12 cellular contexts compared by ENCODE assay signal in genomic region chr22:42366815-42367581, GRCh38.
A peak's percentile ranks its signal among the peaks of the same experiment; 100 is the strongest.
DNase-seq lines count a peak whose midpoint lies in the region; ATAC-seq, FAIRE-seq and TF ChIP-seq lines count a peak whose summit lies in the region.
"Had no signal": no experiment of that assay in that cellular context is flagged by ENCODE, and none has a peak within 500 bp of the region (broad histone marks: within the 10 kb centered on the region; RNA-seq: fewer than 3 reads in every experiment).

No MANE protein-coding gene starts in this region.

- H3K23ac ChIP-seq in H1 (ENCODE audit: insufficient read length) = no peak overlapping the region

- peaks cover 5 to 41% of the 10 kb centered on the region in 2 experiments; a peak in 3 of 4 replicates for H3K79me2 ChIP-seq in H1 (ENCODE audit: control insufficient read depth in 1 of 2, insufficient read depth in 2 of 2, low read length in 2 of 2)

- H3K36me3 ChIP-seq in H1 (ENCODE audit: control insufficient read depth in 2 of 4, insufficient read depth in 4 of 4, low read length in 3 of 4) = peaks cover 0 to 4% (median 2%) of the 10 kb centered on the region in 4 experiments; a peak in 1 of 8 replicates
- no peaks in the 10 kb centered on the region for H3K36me3 ChIP-seq in naive thymus-derived CD4-positive, alpha-beta T cell (ENCODE audit: control insufficient read depth in 2 of 3, insufficient read depth in 3 of 3, low read length in 3 of 3)
- H3K36me3 ChIP-seq: SJSA1 had no signal

- no peak overlapping the region for H2BK120ac ChIP-seq in H1 (replicated peaks; ENCODE audit: low read depth, low read length)

- H3K4me3 Mint-ChIP-seq in naive thymus-derived CD4-positive, alpha-beta T cell = peak overlapping the region in 9 of 10 donors; percentile 45 to 99 (median 87)

- H2BK5ac ChIP-seq in H1 (ENCODE audit: low read depth, low read length) = no peak overlapping the region

- H3K27me3 ChIP-seq in H1 (replicated peaks in 1 of 4; ENCODE audit: control insufficient read depth in 3 of 4, extremely low read depth in 1 of 4, insufficient read depth in 3 of 4, low read length in 3 of 4) = peaks cover 0 to 2% (median 0%) of the 10 kb centered on the region in 4 experiments; a peak in 2 of 7 replicates
- peaks cover 0 to 18% of the 10 kb centered on the region in 2 donors for H3K27me3 ChIP-seq in naive thymus-derived CD4-positive, alpha-beta T cell (ENCODE audit: control insufficient read depth in 2 of 2, insufficient read depth in 2 of 2, low read length in 2 of 2)

- peaks cover 10 to 20% of the 10 kb centered on the region in 2 experiments for H4K20me1 ChIP-seq in H1 (replicated peaks in 1 of 2; ENCODE audit: control insufficient read depth in 1 of 2, insufficient read depth in 2 of 2, low read length in 2 of 2)

- peak overlapping the region; percentile 19; the same call in 1 of the 2 replicates for H2BK12ac ChIP-seq in H1 (ENCODE audit: low read depth, low read length)

- H3K27ac ChIP-seq in A549 (no peak overlapping the region), H1 (ENCODE audit: low read depth, low read length) (no peak overlapping the region)
- H3K27ac ChIP-seq in naive thymus-derived CD4-positive, alpha-beta T cell (ENCODE audit: low read depth, low read length) = no peak overlapping the region
- H3K27ac ChIP-seq: C4-2B, SJSA1 had no signal

- intact Hi-C loops in naive thymus-derived CD4-positive, alpha-beta T cell (cut with micrococcal nuclease) = loop anchor here in 1 of 2 donors (5.0 kb wide), 1 partner anchor 75 kb away; no protein-coding TSS in a partner anchor

- H3K4me3 ChIP-seq in A549 (no peak overlapping the region), HFF-Myc (replicated peaks; ENCODE audit: low read depth, low read length) (peak overlapping the region; percentile 67), H1 (ENCODE audit: extremely low read depth in 1 of 4, insufficient read depth in 2 of 4, low read depth in 3 of 4, low read length in 4 of 4) (peak overlapping the region; percentile 75 to 97 (median 83); a peak in 6 of 8 replicates)
- H3K4me3 ChIP-seq in naive thymus-derived CD4-positive, alpha-beta T cell (ENCODE audit: low read length) = no peak overlapping the region
- H3K4me3 ChIP-seq: SJSA1 had no signal

- CTCF ChIA-PET in A549 (lab: Yijun Ruan, JAX) (interaction anchor here (1.3 kb wide), 1 partner anchor 276 kb away, joined by 3 read pairs; no protein-coding TSS in a partner anchor), H1 (lab: Charles Lee; ENCODE audit: partially characterized antibody) (interaction anchor here (1.0 to 3.2 kb wide), 7 partner anchors 7 to 77 kb away, joined by 3 to 10 read pairs (median 5); partner anchors contain the start of gene NFAM1)
- CTCF ChIA-PET in naive thymus-derived CD4-positive, alpha-beta T cell (lab: Charles Lee) = no interaction called here

- TF ChIP-seq CTCF in A549 (IDR thresholded peaks at IDR 0.05) = no peak
- no peak for TF ChIP-seq CTCF in HFF-Myc (IDR thresholded peaks at IDR 0.05; ENCODE audit: low read depth, low read length, missing control alignments)
- no peak for TF ChIP-seq CTCF in H1 (IDR thresholded peaks at IDR 0.05; ENCODE audit: control extremely low read depth in 1 of 3, insufficient read depth in 1 of 3, low read depth in 1 of 3, low read length in 3 of 3)

- H3K18ac ChIP-seq in H1 (ENCODE audit: extremely low read depth, low read length) = no peak overlapping the region

- DNase-seq in A549 (ENCODE audit: low read depth in 1 of 2, low spot score in 1 of 2) = no peak
- no peak for DNase-seq in HFF-Myc (ENCODE audit: extremely low read depth, low read depth)
- DNase-seq in H1 (ENCODE audit: low read depth in 1 of 2, low spot score in 2 of 2) = no peak
- no peak for DNase-seq in naive thymus-derived CD4-positive, alpha-beta T cell
- no peak for DNase-seq in DMS153 treated with DMSO at 0.1 percent for 48 hours (lab: John Stamatoyannopoulos, UW; ENCODE audit: unreplicated experiment)
- DNase-seq in GDM1 (lab: John Stamatoyannopoulos, UW) = no peak
- DNase-seq in DMS79 treated with DMSO at 0.1 percent for 48 hours (lab: John Stamatoyannopoulos, UW) = no peak
- no peak for DNase-seq in NOMO-1 (lab: John Stamatoyannopoulos, UW; ENCODE audit: unreplicated experiment in 2 of 2)
- DNase-seq: stimulated activated CD4-positive, alpha-beta T cell treated with anti-CD3 and anti-CD28 coated beads, Interleukin-15, amount 100 ng/mL, for 24 hours; stimulated activated naive CD8-positive, alpha-beta T cell treated with anti-CD3 and anti-CD28 coated beads, Interleukin-15, amount 100 ng/mL, for 72 hours had no signal

- H3K9ac ChIP-seq in H1 (replicated peaks in 1 of 4; ENCODE audit: extremely low read depth in 1 of 4, low read depth in 3 of 4, low read length in 3 of 4) = no peak overlapping the region

- peaks cover 12% of the 10 kb centered on the region; the same call in 1 of the 2 replicates for H3K23me2 ChIP-seq in H1 (ENCODE audit: low read depth, low read length)

- peaks cover 24 to 62% (median 28%) of the 10 kb centered on the region in 5 donors for H3K27me3 Mint-ChIP-seq in naive thymus-derived CD4-positive, alpha-beta T cell

- TF ChIP-seq POLR2A in A549 (IDR thresholded peaks at IDR 0.05; ENCODE audit: low read length) = no peak
- no peak for TF ChIP-seq POLR2A in H1 (IDR thresholded peaks at IDR 0.05; ENCODE audit: control extremely low read depth in 1 of 2, low read depth in 2 of 2, low read length in 2 of 2)

- H3K14ac ChIP-seq in H1 (ENCODE audit: insufficient read length) = no peak overlapping the region

- H3K56ac ChIP-seq in H1 (replicated peaks; ENCODE audit: insufficient read length, low read depth, low read length) = no peak overlapping the region

- H4K91ac ChIP-seq in H1 (replicated peaks; ENCODE audit: insufficient read length, low read length) = no peak overlapping the region

- ATAC-seq in A549 = no peak
- ATAC-seq in naive thymus-derived CD4-positive, alpha-beta T cell = no peak
- ATAC-seq: stimulated activated naive CD8-positive, alpha-beta T cell treated with anti-CD3 and anti-CD28 coated beads, Interleukin-15, amount 100 ng/mL, for 72 hours had no signal

- no peak for TF ChIP-seq RAD21 in A549 (conservative IDR thresholded peaks at IDR 0.05 in 1 of 2, IDR thresholded peaks at IDR 0.05 in 1 of 2)
- TF ChIP-seq RAD21 in H1 (IDR thresholded peaks at IDR 0.05 in 1 of 2, conservative IDR thresholded peaks at IDR 0.05 in 1 of 2; ENCODE audit: low read depth in 2 of 2, low read length in 2 of 2) = no peak

- H3K4me1 ChIP-seq in A549 (0 out of 3 replicates have a peak, but pooled peaks cover 5% of the 10 kb centered on the region), H1 (replicated peaks in 1 of 4; ENCODE audit: control insufficient read depth in 3 of 4, insufficient read depth in 4 of 4, low read length in 3 of 4) (peaks cover 21 to 50% (median 31%) of the 10 kb centered on the region in 4 experiments)
- H3K4me1 ChIP-seq in naive thymus-derived CD4-positive, alpha-beta T cell (ENCODE audit: control insufficient read depth in 2 of 2, insufficient read depth in 2 of 2, low read length in 2 of 2) = peaks cover 4 to 11% of the 10 kb centered on the region in 2 donors

- no peak overlapping the region for H4K5ac ChIP-seq in H1 (ENCODE audit: insufficient read length, low read depth, low read length)

- H3K9me3 Mint-ChIP-seq in naive thymus-derived CD4-positive, alpha-beta T cell = no peaks in the 10 kb centered on the region
- H3K9me3 Mint-ChIP-seq: stimulated activated naive CD8-positive, alpha-beta T cell treated with anti-CD3 and anti-CD28 coated beads, Interleukin-15, amount 100 ng/mL, for 72 hours had no signal

- H2BK15ac ChIP-seq in H1 (ENCODE audit: low read length) = 0 out of 2 replicates have a peak overlapping the region, but pooled peaks have one; percentile 93

- no peak overlapping the region; the same call in 1 of the 2 replicates for H4K8ac ChIP-seq in H1 (ENCODE audit: extremely low read depth, insufficient read depth, low read length)

- H3K9me3 ChIP-seq in A549 = no peaks in the 10 kb centered on the region
- H3K9me3 ChIP-seq in H1 (ENCODE audit: insufficient read depth in 2 of 2, low read depth in 1 of 2, low read length in 1 of 2) = no peaks in the 10 kb centered on the region
- H3K9me3 ChIP-seq in naive thymus-derived CD4-positive, alpha-beta T cell (ENCODE audit: control insufficient read depth in 2 of 3, low read length in 3 of 3) = no peaks in the 10 kb centered on the region

- TF ChIP-seq EP300 in A549 (IDR thresholded peaks at IDR 0.05) (no peak), H1 (IDR thresholded peaks at IDR 0.05; ENCODE audit: borderline replicate concordance in 1 of 2, low read depth in 2 of 2, low read length in 2 of 2) (no peak)

- H3K4me2 ChIP-seq in A549 = no peak overlapping the region
- peak overlapping the region; percentile 84 to 97 for H3K4me2 ChIP-seq in H1 (ENCODE audit: insufficient read depth in 1 of 2, low read depth in 2 of 2, low read length in 2 of 2)

- H3K4ac ChIP-seq in H1 (replicated peaks; ENCODE audit: insufficient read length, low read depth, low read length) = peak overlapping the region; percentile 59

- peaks cover 5% of the 10 kb centered on the region; the same call in 1 of the 2 replicates for H3K79me1 ChIP-seq in H1 (ENCODE audit: low read depth, low read length)

- FAIRE-seq in A549 (lab: Jason Lieb, UNC) = no peak
- FAIRE-seq in H1 (lab: Jason Lieb, UNC) = no peak

- WGBS in A549 (ENCODE audit: missing lambda C conversion rate) = 61% methylated on average over 8 of the region's 8 CpGs
- WGBS in H1 (ENCODE audit: extremely low coverage in 1 of 2, insufficient coverage in 1 of 2, insufficient read length in 1 of 2, insufficient replicate concordance in 2 of 2, low coverage in 1 of 2, low lambda C conversion rate in 2 of 2, missing lambda C conversion rate in 1 of 2), 2 experiments = 74% methylated on average over 8 of the region's 8 CpGs; no CpG with 5 or more reads in 1 of the 2 experiments

- no peak overlapping the region for H2AK5ac ChIP-seq in H1 (ENCODE audit: low read depth, low read length)

- H2BK20ac ChIP-seq in H1 (ENCODE audit: low read length) = no peak overlapping the region

- no peak overlapping the region for H2AFZ ChIP-seq in H1 (ENCODE audit: low read length)

- peaks cover 6 to 15% (median 14%) of the 10 kb centered on the region in 7 donors for H3K4me1 Mint-ChIP-seq in naive thymus-derived CD4-positive, alpha-beta T cell

- H3K36me3 Mint-ChIP-seq in naive thymus-derived CD4-positive, alpha-beta T cell = no peaks in the 10 kb centered on the region

- POLR2A ChIA-PET in A549 (lab: Yijun Ruan, JAX) = no interaction called here
- POLR2A ChIA-PET in H1 (lab: Charles Lee; ENCODE audit: partially characterized antibody) = interaction anchor here (1.0 to 2.6 kb wide), 3 partner anchors 10 to 67 kb away, joined by 3 to 6 read pairs (median 4); no protein-coding TSS in a partner anchor
- POLR2A ChIA-PET in naive thymus-derived CD4-positive, alpha-beta T cell (lab: Charles Lee) = no interaction called here

- peak overlapping the region in 1 of 9 donors; percentile 38 for H3K27ac Mint-ChIP-seq in naive thymus-derived CD4-positive, alpha-beta T cell

TF ChIP-seq in A549, 52 proteins besides CTCF, POLR2A, EP300 and RAD21 (continues in another document):
- TF ChIP-seq NPAS2 (CRISPR knock-in tag; IDR thresholded peaks at IDR 0.05; ENCODE audit: borderline replicate concordance) (no peak), NR3C1 (IDR thresholded peaks at IDR 0.05) (no peak)

TF ChIP-seq in H1, 55 proteins besides CTCF, POLR2A, EP300 and RAD21 (continues in another document):
- no peak for TF ChIP-seq GABPA (IDR thresholded peaks at IDR 0.05; ENCODE audit: borderline replicate concordance, insufficient read depth, low read length)
- TF ChIP-seq CHD1 (IDR thresholded peaks at IDR 0.05; ENCODE audit: low read depth, low read length) = no peak

Comparison
In these comparisons a context has a peak if more than half of its experiments do, and no peak if none do; other contexts are left out.
1. H3K4me3 ChIP-seq: peak in HFF-Myc (single experiment) and H1 (4 of 4); none in A549 (single experiment) and naive thymus-derived CD4-positive, alpha-beta T cell (single experiment).